ENCODE assay signal across 20 cellular contexts in genomic region chr6:167120557-167121030, GRCh38. TPM values are rescaled to one million over a fixed set of nuclear protein-coding genes. Genes with fewer than 3 reads are reported as not detected.
A peak's percentile ranks its signal among the peaks of the same experiment; 100 is the strongest.
DNase-seq lines count a peak whose midpoint lies in the region; ATAC-seq and FAIRE-seq lines count a peak whose summit lies in the region.
"Had no signal": no experiment of that assay in that cellular context is flagged by ENCODE, and none has a peak within 500 bp of the region (broad histone marks: within the 10 kb centered on the region; RNA-seq: fewer than 3 reads in every experiment).

No MANE protein-coding gene starts in this region.

- H3K4me3 Mint-ChIP-seq in activated naive CD8-positive, alpha-beta T cell treated with anti-CD3 and anti-CD28 coated beads, Interleukin-2, amount 50 U/mL, for 24 hours = peak overlapping the region; percentile 47
- no peak overlapping the region for H3K4me3 Mint-ChIP-seq in activated naive CD8-positive, alpha-beta T cell treated with anti-CD3 and anti-CD28 coated beads for 36 hours
- peak overlapping the region in 2 of 3 donors; percentile 32 to 47 for H3K4me3 Mint-ChIP-seq in T-cell
- H3K4me3 Mint-ChIP-seq in immature natural killer cell = peak overlapping the region in 3 of 5 donors; percentile 1 to 29 (median 4)
- H3K4me3 Mint-ChIP-seq: HFFc6; stimulated activated naive CD8-positive, alpha-beta T cell treated with anti-CD3 and anti-CD28 coated beads, Interleukin-15, amount 100 ng/mL, for 72 hours had no signal

- peaks cover 55% of the 10 kb centered on the region for H3K4me1 Mint-ChIP-seq in activated naive CD8-positive, alpha-beta T cell treated with anti-CD3 and anti-CD28 coated beads, Interleukin-2, amount 50 U/mL, for 24 hours
- peaks cover 18% of the 10 kb centered on the region for H3K4me1 Mint-ChIP-seq in activated naive CD8-positive, alpha-beta T cell treated with anti-CD3 and anti-CD28 coated beads for 36 hours
- H3K4me1 Mint-ChIP-seq in T-cell (peaks cover 51 to 90% (median 63%) of the 10 kb centered on the region in 3 donors), immature natural killer cell (peaks cover 47 to 60% of the 10 kb centered on the region in 2 donors)

- ATAC-seq in activated naive CD8-positive, alpha-beta T cell treated with anti-CD3 and anti-CD28 coated beads, Interleukin-2, amount 50 U/mL, for 24 hours = no peak
- ATAC-seq in T-cell (replicated peaks in 1 of 4) (no peak), sciatic nerve (no peak)
- ATAC-seq: stimulated activated naive CD8-positive, alpha-beta T cell treated with anti-CD3 and anti-CD28 coated beads, Interleukin-15, amount 100 ng/mL, for 72 hours; upper lobe of right lung had no signal

- in situ Hi-C loops in ACHN (cut with HindIII; ENCODE audit: low pct_ligation_motif_present, low pct_unique_long_range_greater_than_20kb, low sequenced_read_pairs) = no loop called here

- H3K27ac Mint-ChIP-seq in activated naive CD8-positive, alpha-beta T cell treated with anti-CD3 and anti-CD28 coated beads, Interleukin-2, amount 50 U/mL, for 24 hours = peak overlapping the region; percentile 47
- no peak overlapping the region for H3K27ac Mint-ChIP-seq in activated naive CD8-positive, alpha-beta T cell treated with anti-CD3 and anti-CD28 coated beads for 36 hours
- peak overlapping the region; percentile 93 to 97 for H3K27ac Mint-ChIP-seq in T-cell
- no peak overlapping the region for H3K27ac Mint-ChIP-seq in immature natural killer cell
- H3K27ac Mint-ChIP-seq: HFFc6; stimulated activated naive CD8-positive, alpha-beta T cell treated with anti-CD3 and anti-CD28 coated beads, Interleukin-15, amount 100 ng/mL, for 72 hours had no signal

- H3K27me3 Mint-ChIP-seq in activated naive CD8-positive, alpha-beta T cell treated with anti-CD3 and anti-CD28 coated beads, Interleukin-2, amount 50 U/mL, for 24 hours = peaks cover 2% of the 10 kb centered on the region
- no peaks in the 10 kb centered on the region for H3K27me3 Mint-ChIP-seq in activated naive CD8-positive, alpha-beta T cell treated with anti-CD3 and anti-CD28 coated beads for 36 hours
- no peaks in the 10 kb centered on the region for H3K27me3 Mint-ChIP-seq in T-cell
- peaks cover 0 to 9% (median 5%) of the 10 kb centered on the region in 3 donors for H3K27me3 Mint-ChIP-seq in immature natural killer cell (ENCODE audit: low read depth in 3 of 3)

- POLR2A ChIA-PET in T-cell (lab: Charles Lee) = no interaction called here

- no peak for DNase-seq in activated naive CD8-positive, alpha-beta T cell treated with anti-CD3 and anti-CD28 coated beads, Interleukin-2, amount 50 U/mL, for 24 hours
- no peak for DNase-seq in activated naive CD8-positive, alpha-beta T cell treated with anti-CD3 and anti-CD28 coated beads for 36 hours
- DNase-seq in T-cell (no peak), immature natural killer cell (no peak), dedifferentiated amniotic fluid mesenchymal stem cell (ENCODE audit: extremely low spot score) (no peak), sciatic nerve (ENCODE audit: low spot score) (no peak), frontal cortex (ENCODE audit: low spot score in 2 of 2) (no peak), ACHN (no peak)
- DNase-seq: activated CD8-positive, alpha-beta memory T cell treated with anti-CD3 and anti-CD28 coated beads, Interleukin-2, amount 50 U/mL, for 4 hours; anterior cingulate cortex; cerebellar nuclear complex; head of caudate nucleus; HFFc6; islet precursor cell; NCI-H2029 treated with DMSO at 0.1 percent for 48 hours; NCI-H446; NK-92 treated with Interleukin-12 subunit alpha and Interleukin-12 subunit beta, amount 100 ng/mL, for 24 hours; stimulated activated naive CD8-positive, alpha-beta T cell treated with anti-CD3 and anti-CD28 coated beads, Interleukin-15, amount 100 ng/mL, for 72 hours; upper lobe of right lung had no signal

- no peaks in the 10 kb centered on the region for H3K9me3 Mint-ChIP-seq in activated naive CD8-positive, alpha-beta T cell treated with anti-CD3 and anti-CD28 coated beads, Interleukin-2, amount 50 U/mL, for 24 hours
- no peaks in the 10 kb centered on the region for H3K9me3 Mint-ChIP-seq in activated naive CD8-positive, alpha-beta T cell treated with anti-CD3 and anti-CD28 coated beads for 36 hours
- no peaks in the 10 kb centered on the region for H3K9me3 Mint-ChIP-seq in T-cell
- H3K9me3 Mint-ChIP-seq in immature natural killer cell = no peaks in the 10 kb centered on the region
- H3K9me3 Mint-ChIP-seq: stimulated activated naive CD8-positive, alpha-beta T cell treated with anti-CD3 and anti-CD28 coated beads, Interleukin-15, amount 100 ng/mL, for 72 hours had no signal

- no peaks in the 10 kb centered on the region for H3K36me3 Mint-ChIP-seq in activated naive CD8-positive, alpha-beta T cell treated with anti-CD3 and anti-CD28 coated beads, Interleukin-2, amount 50 U/mL, for 24 hours (ENCODE audit: low read depth)
- H3K36me3 Mint-ChIP-seq in activated naive CD8-positive, alpha-beta T cell treated with anti-CD3 and anti-CD28 coated beads for 36 hours = no peaks in the 10 kb centered on the region
- peaks cover 3% of the 10 kb centered on the region for H3K36me3 Mint-ChIP-seq in T-cell
- peaks cover 0 to 3% (median 0%) of the 10 kb centered on the region in 3 donors for H3K36me3 Mint-ChIP-seq in immature natural killer cell

- CTCF ChIA-PET in T-cell (lab: Charles Lee) = interaction anchor here (0.8 to 1.9 kb wide), 3 partner anchors 9 to 21 kb away, joined by 3 to 8 read pairs (median 6); no protein-coding TSS in a partner anchor

- intact Hi-C loops in sciatic nerve (cut with DNase I) = no loop called here

- FAIRE-seq in frontal cortex (lab: Jason Lieb, UNC) = no peak

RNA-seq across cellular contexts. Expression of gene CCR6, which starts 2.3 kb away (rescaled TPM):
- under 1 TPM in 1 of 2 experiments, not detected in 1; 0.44 TPM for total RNA-seq in activated naive CD8-positive, alpha-beta T cell treated with anti-CD3 and anti-CD28 coated beads for 36 hours
- total RNA-seq in T-cell (10 to 100 TPM in 3 of 5 donors, 1 to 10 TPM in 2; 3.2 to 19.4 (median 15.0) TPM), sciatic nerve (not detected), frontal cortex (not detected)
- 1 to 10 TPM in 2 of 3 donors, under 1 TPM in 1; 0.79 to 2.3 (median 1.8) TPM for polyA plus RNA-seq in immature natural killer cell
- total RNA-seq: HFFc6, lung microvascular endothelial cell had no signal

RNA-seq across cellular contexts. Expression of gene GPR31, which starts 37.2 kb away (rescaled TPM):
- not detected for total RNA-seq in activated naive CD8-positive, alpha-beta T cell treated with anti-CD3 and anti-CD28 coated beads for 36 hours
- not detected for total RNA-seq in T-cell
- not detected for polyA plus RNA-seq in immature natural killer cell
- not detected for total RNA-seq in sciatic nerve
- total RNA-seq in frontal cortex = not detected
- total RNA-seq: HFFc6, lung microvascular endothelial cell, upper lobe of right lung had no signal

Comparison
In these comparisons a context has a peak if more than half of its experiments do, and no peak if none do; other contexts are left out.
1. H3K27ac Mint-ChIP-seq: peak in activated naive CD8-positive, alpha-beta T cell treated with anti-CD3 and anti-CD28 coated beads, Interleukin-2, amount 50 U/mL, for 24 hours (single experiment) and T-cell (2 of 2); none in activated naive CD8-positive, alpha-beta T cell treated with anti-CD3 and anti-CD28 coated beads for 36 hours (single experiment) and immature natural killer cell (0 of 6).